In genomic region chr3:14265246-14265962, GRCh38 we compare ENCODE assay signal across 12 cellular contexts.
DNase-seq lines count a peak whose midpoint lies in the region; ATAC-seq and TF ChIP-seq lines count a peak whose summit lies in the region.
"Had no signal": no experiment of that assay in that cellular context is flagged by ENCODE, and none has a peak within 500 bp of the region (broad histone marks: within the 10 kb centered on the region; RNA-seq: fewer than 3 reads in every experiment).

No MANE protein-coding gene starts in this region.

- no peak overlapping the region for H2BK15ac ChIP-seq in mesendoderm (replicated peaks; ENCODE audit: low read depth)

- H3K9me3 Mint-ChIP-seq in endodermal cell = peaks cover 8% of the 10 kb centered on the region
- H3K9me3 Mint-ChIP-seq: activated naive CD4-positive, alpha-beta T cell treated with anti-CD3 and anti-CD28 coated beads, Interleukin-2, amount 10 ng/mL, durations not matched to agents 7 days and 5 days had no signal

- no peak overlapping the region for H3K9ac ChIP-seq in adipocyte (ENCODE audit: low read length)
- H3K9ac ChIP-seq in mesendoderm (ENCODE audit: low read length) = no peak overlapping the region
- H3K9ac ChIP-seq in endodermal cell (ENCODE audit: extremely low read depth, low read length, poor library complexity, severe bottlenecking) = no peak overlapping the region

- H4K5ac ChIP-seq in mesendoderm (ENCODE audit: low read length) = no peak overlapping the region

- H3K4ac ChIP-seq in mesendoderm (ENCODE audit: low read depth, low read length) = no peak overlapping the region

- H3K4me1 ChIP-seq in adipocyte (ENCODE audit: control insufficient read depth, insufficient read depth, low read length) (peaks cover 37% of the 10 kb centered on the region), mesendoderm (ENCODE audit: control insufficient read depth, low read depth, low read length) (no peaks in the 10 kb centered on the region), endodermal cell (ENCODE audit: control insufficient read depth, insufficient read depth, low read length) (peaks cover 8% of the 10 kb centered on the region)

- H3K27ac ChIP-seq in mesendoderm (ENCODE audit: low read depth, low read length) (no peak overlapping the region), endodermal cell (ENCODE audit: low read depth, low read length) (no peak overlapping the region)
- H3K27ac ChIP-seq: SK-N-MC had no signal

- H3K4me2 ChIP-seq in mesendoderm (ENCODE audit: low read length) = no peak overlapping the region

- H3K18ac ChIP-seq in mesendoderm (ENCODE audit: low read length) = no peak overlapping the region

- no peak overlapping the region for H3K4me3 Mint-ChIP-seq in endodermal cell
- H3K4me3 Mint-ChIP-seq: activated naive CD4-positive, alpha-beta T cell treated with anti-CD3 and anti-CD28 coated beads, Interleukin-2, amount 10 ng/mL, durations not matched to agents 7 days and 5 days had no signal

- H3K4me3 ChIP-seq in LNCaP clone FGC (ENCODE audit: low read depth, low read length) = no peak overlapping the region
- H3K4me3 ChIP-seq in adipocyte (ENCODE audit: low read length) = no peak overlapping the region
- no peak overlapping the region for H3K4me3 ChIP-seq in mesendoderm (ENCODE audit: low read length)
- no peak overlapping the region for H3K4me3 ChIP-seq in endodermal cell (ENCODE audit: low read length)
- H3K4me3 ChIP-seq: SK-N-MC had no signal

- DNase-seq in DMS53 treated with DMSO at 0.1 percent for 48 hours (lab: John Stamatoyannopoulos, UW; ENCODE audit: unreplicated experiment) (peak; percentile 78), LNCaP clone FGC (ENCODE audit: low read depth) (peak; percentile 76), adipocyte (ENCODE audit: low read depth) (peak; percentile 34), mesendoderm (no peak), endodermal cell (no peak)
- DNase-seq: activated CD4-positive, alpha-beta T cell treated with anti-CD3 and anti-CD28 coated beads, Interleukin-2, amount 50 U/mL, for 1 hour; activated naive CD4-positive, alpha-beta T cell treated with anti-CD3 and anti-CD28 coated beads, Interleukin-2, amount 10 ng/mL, durations not matched to agents 7 days and 5 days; effector CD8-positive, alpha-beta T cell; stimulated activated CD4-positive, alpha-beta T cell treated with anti-CD3 and anti-CD28 coated beads, Interleukin-12 subunit alpha, Interleukin-12 subunit beta, amount 100 ng/mL, for 4 hours had no signal

- no peak overlapping the region for H3K27ac Mint-ChIP-seq in endodermal cell
- H3K27ac Mint-ChIP-seq: activated naive CD4-positive, alpha-beta T cell treated with anti-CD3 and anti-CD28 coated beads, Interleukin-2, amount 10 ng/mL, durations not matched to agents 7 days and 5 days had no signal

- no peak overlapping the region for H4K8ac ChIP-seq in mesendoderm (ENCODE audit: low read depth, low read length)

- WGBS in mesendoderm (ENCODE audit: extremely low coverage, insufficient coverage, low lambda C conversion rate) = no CpG with 5 or more reads among the region's 11 CpGs
- WGBS in endodermal cell (ENCODE audit: insufficient coverage in 1 of 2, insufficient read length in 1 of 2), 2 experiments = 89 to 93% methylated on average over 11 of the region's 11 CpGs

- peaks cover 7% of the 10 kb centered on the region for H3K4me1 Mint-ChIP-seq in endodermal cell
- H3K4me1 Mint-ChIP-seq: activated naive CD4-positive, alpha-beta T cell treated with anti-CD3 and anti-CD28 coated beads, Interleukin-2, amount 10 ng/mL, durations not matched to agents 7 days and 5 days had no signal

- H3K9me3 ChIP-seq in adipocyte (ENCODE audit: control insufficient read depth, low read length) (peaks cover 7% of the 10 kb centered on the region), endodermal cell (ENCODE audit: control insufficient read depth, low read length) (peaks cover 6% of the 10 kb centered on the region)

- peak overlapping the region; percentile 12 for H3K56ac ChIP-seq in mesendoderm (ENCODE audit: low read length)

- H3K36me3 Mint-ChIP-seq in endodermal cell (ENCODE audit: low read depth) = no peaks in the 10 kb centered on the region
- H3K36me3 Mint-ChIP-seq: activated naive CD4-positive, alpha-beta T cell treated with anti-CD3 and anti-CD28 coated beads, Interleukin-2, amount 10 ng/mL, durations not matched to agents 7 days and 5 days had no signal

- H3K23ac ChIP-seq in mesendoderm (ENCODE audit: low read length) = no peak overlapping the region

- peaks cover 24% of the 10 kb centered on the region for H3K27me3 Mint-ChIP-seq in endodermal cell (ENCODE audit: insufficient read depth)

- no peak for TF ChIP-seq CTCF in LNCaP clone FGC (IDR thresholded peaks at IDR 0.05; ENCODE audit: control insufficient read depth, extremely low read depth, insufficient read depth)
- TF ChIP-seq CTCF in endodermal cell (conservative IDR thresholded peaks at IDR 0.05) = no peak

- ATAC-seq in HG02798 (IDR thresholded peaks at IDR 0.05; ENCODE audit: poor library complexity, unreplicated experiment) (no peak), HG03442 (IDR thresholded peaks at IDR 0.05; ENCODE audit: unreplicated experiment) (no peak)

- H3K36me3 ChIP-seq in adipocyte (ENCODE audit: control insufficient read depth, insufficient read depth, low read length, severe bottlenecking) (no peaks in the 10 kb centered on the region), mesendoderm (ENCODE audit: control insufficient read depth, insufficient read depth, low read length) (no peaks in the 10 kb centered on the region), endodermal cell (ENCODE audit: control insufficient read depth, insufficient read depth, low read length) (no peaks in the 10 kb centered on the region)

- peak overlapping the region; percentile 49 for H2AK5ac ChIP-seq in mesendoderm (ENCODE audit: low read length)

- no peaks in the 10 kb centered on the region for H3K79me2 ChIP-seq in mesendoderm (ENCODE audit: control insufficient read depth, insufficient read depth, low read length)

- H2BK5ac ChIP-seq in mesendoderm (ENCODE audit: low read length) = no peak overlapping the region

- H3K79me1 ChIP-seq in mesendoderm (ENCODE audit: low read length) = no peaks in the 10 kb centered on the region

- H3K27me3 ChIP-seq in adipocyte (replicated peaks; ENCODE audit: control insufficient read depth, insufficient read depth, low read length) (no peaks in the 10 kb centered on the region), mesendoderm (ENCODE audit: insufficient read depth, low read length, poor library complexity) (no peaks in the 10 kb centered on the region), endodermal cell (ENCODE audit: control insufficient read depth, insufficient read depth, low read length, poor library complexity, severe bottlenecking) (no peaks in the 10 kb centered on the region)

- H2BK120ac ChIP-seq in mesendoderm (ENCODE audit: low read depth, low read length) = no peak overlapping the region

Comparison
In these comparisons a context has a peak if more than half of its experiments do, and no peak if none do; other contexts are left out.
1. DNase-seq: peak in DMS53 treated with DMSO at 0.1 percent for 48 hours (single experiment), LNCaP clone FGC (single experiment) and adipocyte (single experiment); none in mesendoderm (single experiment) and endodermal cell (single experiment).